In genomic region chr3:160225181-160226025, GRCh38 we compare ENCODE assay signal across 1 cellular context.
TF ChIP-seq lines count a peak whose summit lies in the region.

Gene C3orf80 (plus strand): TSS chr3:160225422. CDS start chr3:160225636, 214 bp downstream.

TF ChIP-seq in HepG2, 621 proteins besides CTCF, POLR2A, EP300 and RAD21 (continued from another document and continues in another):
- TF ChIP-seq KIAA2018 (CRISPR knock-in tag; IDR thresholded peaks at IDR 0.05; ENCODE audit: borderline replicate concordance): no peak
- TF ChIP-seq UBTF (CRISPR knock-in tag; IDR thresholded peaks at IDR 0.05): peak; percentile 75; the same call in 1 of the 2 replicates
- TF ChIP-seq MAX (IDR thresholded peaks at IDR 0.05): peak; percentile 83
- TF ChIP-seq ZNF263 (CRISPR knock-in tag; IDR thresholded peaks at IDR 0.05): 0 out of 2 replicates have a peak, but pooled peaks have one; percentile 18
- no peak; the same call in 1 of the 2 replicates for TF ChIP-seq NR2C2 (CRISPR knock-in tag; IDR thresholded peaks at IDR 0.05; ENCODE audit: borderline replicate concordance)
- TF ChIP-seq YY1 (IDR thresholded peaks at IDR 0.05; ENCODE audit: insufficient read depth, insufficient replicate concordance, low read depth, low read length): peak; percentile 27
- TF ChIP-seq MXI1 (IDR thresholded peaks at IDR 0.05; ENCODE audit: borderline replicate concordance, low read depth, low read length): 0 out of 3 replicates have a peak, but pooled peaks have one; percentile 11
- TF ChIP-seq NFE2L2 (IDR thresholded peaks at IDR 0.05; ENCODE audit: low read length): no peak
- TF ChIP-seq ZNF329 (CRISPR knock-in tag; IDR thresholded peaks at IDR 0.05; ENCODE audit: low read depth): peak; percentile 40; the same call in 1 of the 2 replicates
- peak; percentile 47; the same call in 1 of the 2 replicates for TF ChIP-seq ZFY (CRISPR knock-in tag; IDR thresholded peaks at IDR 0.05)
- TF ChIP-seq ZBTB39 (CRISPR knock-in tag; IDR thresholded peaks at IDR 0.05): no peak
- no peak for TF ChIP-seq POLR2AphosphoS5 (IDR thresholded peaks at IDR 0.05; ENCODE audit: low read depth, low read length)
- no peak for TF ChIP-seq KLF9 (CRISPR knock-in tag; IDR thresholded peaks at IDR 0.05; ENCODE audit: low read depth)
- TF ChIP-seq ZHX1 (CRISPR knock-in tag; IDR thresholded peaks at IDR 0.05; ENCODE audit: low read depth): peak; percentile 29; the same call in 1 of the 2 replicates
- peak; percentile 64; the same call in 1 of the 2 replicates for TF ChIP-seq ZNF776 (CRISPR knock-in tag; IDR thresholded peaks at IDR 0.05)
- no peak for TF ChIP-seq ZNF547 (CRISPR knock-in tag; IDR thresholded peaks at IDR 0.05)
- no peak for TF ChIP-seq NONO (IDR thresholded peaks at IDR 0.05)
- peak; percentile 59 for TF ChIP-seq NONO (CRISPR knock-in tag; conservative IDR thresholded peaks at IDR 0.05)
- peak; percentile 47; the same call in 1 of the 2 replicates for TF ChIP-seq HOXA9 (CRISPR knock-in tag; IDR thresholded peaks at IDR 0.05; ENCODE audit: borderline replicate concordance)
- TF ChIP-seq SALL1 (CRISPR knock-in tag; IDR thresholded peaks at IDR 0.05): peak; percentile 23; the same call in 1 of the 2 replicates
- no peak for TF ChIP-seq HNF4G (IDR thresholded peaks at IDR 0.05; ENCODE audit: borderline replicate concordance, low read depth, low read length)
- 0 out of 2 replicates have a peak, but pooled peaks have one; percentile 35 for TF ChIP-seq HNF4G (CRISPR knock-in tag; IDR thresholded peaks at IDR 0.05; ENCODE audit: borderline replicate concordance, low read depth)
- no peak for TF ChIP-seq TAF15 (IDR thresholded peaks at IDR 0.05; ENCODE audit: low read depth, low read length, poor library complexity, severe bottlenecking)
- no peak for TF ChIP-seq FOXK1 (CRISPR knock-in tag; IDR thresholded peaks at IDR 0.05; ENCODE audit: borderline replicate concordance, low read depth)
- no peak for TF ChIP-seq ZMYM4 (CRISPR knock-in tag; IDR thresholded peaks at IDR 0.05)
- TF ChIP-seq ZNF674 (CRISPR knock-in tag; IDR thresholded peaks at IDR 0.05; ENCODE audit: low read depth): peak; percentile 92
- TF ChIP-seq ATF7-NPFF (CRISPR knock-in tag; IDR thresholded peaks at IDR 0.05; ENCODE audit: low read depth): 0 out of 2 replicates have a peak, but pooled peaks have one; percentile 21
- peak; percentile 91 for TF ChIP-seq ZNF777 (CRISPR knock-in tag; IDR thresholded peaks at IDR 0.05)
- TF ChIP-seq MAZ (IDR thresholded peaks at IDR 0.05; ENCODE audit: borderline replicate concordance, low read depth, low read length): peak; percentile 40; the same call in 1 of the 2 replicates
- peak; percentile 91 for TF ChIP-seq MAZ (CRISPR knock-in tag; IDR thresholded peaks at IDR 0.05; ENCODE audit: low read depth)
- TF ChIP-seq YEATS4 (CRISPR knock-in tag; IDR thresholded peaks at IDR 0.05; ENCODE audit: borderline replicate concordance): peak; percentile 36; the same call in 1 of the 2 replicates
- TF ChIP-seq CBX2 (IDR thresholded peaks at IDR 0.05; ENCODE audit: low read depth, low read length): no peak
- peak; percentile 21; the same call in 1 of the 2 replicates for TF ChIP-seq CBX2 (CRISPR knock-in tag; IDR thresholded peaks at IDR 0.05; ENCODE audit: low read depth)
- TF ChIP-seq ZZZ3 (CRISPR knock-in tag; IDR thresholded peaks at IDR 0.05; ENCODE audit: borderline replicate concordance): no peak
- peak; percentile 79 for TF ChIP-seq ZNF652 (CRISPR knock-in tag; IDR thresholded peaks at IDR 0.05; ENCODE audit: borderline replicate concordance, low read depth)
- TF ChIP-seq PPARG (CRISPR knock-in tag; conservative IDR thresholded peaks at IDR 0.05): no peak
- TF ChIP-seq ZNF441 (CRISPR knock-in tag; IDR thresholded peaks at IDR 0.05; ENCODE audit: borderline replicate concordance): 0 out of 2 replicates have a peak, but pooled peaks have one; percentile 24
- 0 out of 2 replicates have a peak, but pooled peaks have one; percentile 30 for TF ChIP-seq SALL2 (CRISPR knock-in tag; IDR thresholded peaks at IDR 0.05)
- TF ChIP-seq DZIP1 (CRISPR knock-in tag; IDR thresholded peaks at IDR 0.05): 0 out of 2 replicates have a peak, but pooled peaks have one; percentile 19
- no peak for TF ChIP-seq HBP1 (CRISPR knock-in tag; IDR thresholded peaks at IDR 0.05; ENCODE audit: low read depth)
- TF ChIP-seq PHF21A (CRISPR knock-in tag; IDR thresholded peaks at IDR 0.05): 0 out of 2 replicates have a peak, but pooled peaks have one; percentile 26
- TF ChIP-seq SAP130 (CRISPR knock-in tag; IDR thresholded peaks at IDR 0.05; ENCODE audit: low read depth): 0 out of 2 replicates have a peak, but pooled peaks have one; percentile 14
